In the genomic region with DNA sequence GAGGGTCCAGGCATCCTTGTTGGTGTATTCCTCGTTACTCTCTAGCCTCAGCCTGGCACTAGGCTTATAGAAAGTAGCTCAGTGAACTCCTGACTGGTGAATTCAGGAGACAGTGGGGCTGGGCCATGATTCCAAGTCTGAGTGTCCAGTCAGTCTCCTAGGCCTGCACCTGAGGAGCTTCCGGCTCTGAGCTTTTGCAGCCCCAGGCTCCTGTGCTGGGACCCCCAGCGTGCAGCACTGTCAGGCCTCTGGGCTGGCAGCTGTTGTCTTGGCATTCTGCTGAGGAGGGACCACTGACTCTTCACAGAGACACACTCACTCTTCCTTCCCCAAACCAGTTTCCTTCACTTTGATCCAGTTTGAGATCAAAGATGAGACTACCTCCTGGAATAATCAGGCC, we compare ENCODE assay signal across 28 cellular contexts.
"Had no signal": no experiment of that assay in that cellular context is flagged by ENCODE, and none has a peak within 500 bp of the region (broad histone marks: within the 10 kb centered on the region; RNA-seq: fewer than 3 reads in every experiment).

No MANE protein-coding gene starts in this region.

- DNase-seq: activated CD4-positive, alpha-beta T cell treated with anti-CD3 and anti-CD28 coated beads, Interleukin-2, amount 10 ng/mL, durations not matched to agents 24 days and 14 days; activated CD4-positive, alpha-beta T cell treated with anti-CD3 and anti-CD28 coated beads, Interleukin-2, amount 50 U/mL, for 4 hours; activated CD8-positive, alpha-beta T cell treated with anti-CD3 and anti-CD28 coated beads for 36 hours; activated effector memory CD4-positive, alpha-beta T cell treated with anti-CD3 and anti-CD28 coated beads, Interleukin-2, amount 50 U/mL, for 16 hours; activated naive CD4-positive, alpha-beta T cell; activated naive CD4-positive, alpha-beta T cell treated with anti-CD3 and anti-CD28 coated beads, Interleukin-2, amount 50 U/mL, for 16 hours; activated naive CD8-positive, alpha-beta T cell treated with anti-CD3 and anti-CD28 coated beads for 36 hours; activated T-cell treated with anti-CD3 and anti-CD28 coated beads, Interleukin-2, amount 50 U/mL, for 1 hour; activated T-cell treated with anti-CD3 and anti-CD28 coated beads, Interleukin-2, amount 50 U/mL, for 72 hours; amniotic stem cell; caudate nucleus; Karpas-422; KBM-7; MG63; NCI-H1048; NCI-H1436 treated with DMSO at 0.1 percent for 48 hours; NCI-H1694 treated with DMSO at 0.1 percent for 48 hours; NCI-H2029; NCI-H510A; NCI-H526; NCI-H748 treated with DMSO at 0.1 percent for 48 hours; NK-92 treated with Interleukin-12 subunit alpha and Interleukin-12 subunit beta, amount 100 ng/mL, for 24 hours; SHP77 treated with DMSO at 0.1 percent for 48 hours; SK-N-SH had no signal

- H3K27ac ChIP-seq: ascending aorta, breast epithelium, SJSA1 had no signal

- H3K9me3 ChIP-seq: ascending aorta, breast epithelium, MG63, SK-N-SH had no signal

- H3K4me3 ChIP-seq: ascending aorta, breast epithelium, MG63, SJSA1 had no signal

- H3K4me1 ChIP-seq: breast epithelium had no signal

- ATAC-seq: activated CD8-positive, alpha-beta T cell treated with anti-CD3 and anti-CD28 coated beads for 36 hours; activated T-cell treated with anti-CD3 and anti-CD28 coated beads, Interleukin-2, amount 50 U/mL, for 72 hours; activated T-helper 17 cell treated with anti-CD3 and anti-CD28 coated beads, Interleukin-2, amount 50 U/mL, for 72 hours had no signal

- H3K27me3 ChIP-seq: ascending aorta, breast epithelium, MG63, SJSA1 had no signal

- H3K36me3 ChIP-seq: ascending aorta, breast epithelium, MG63, SJSA1 had no signal
